ENCODE assay signal across 24 cellular contexts in the genomic region with DNA sequence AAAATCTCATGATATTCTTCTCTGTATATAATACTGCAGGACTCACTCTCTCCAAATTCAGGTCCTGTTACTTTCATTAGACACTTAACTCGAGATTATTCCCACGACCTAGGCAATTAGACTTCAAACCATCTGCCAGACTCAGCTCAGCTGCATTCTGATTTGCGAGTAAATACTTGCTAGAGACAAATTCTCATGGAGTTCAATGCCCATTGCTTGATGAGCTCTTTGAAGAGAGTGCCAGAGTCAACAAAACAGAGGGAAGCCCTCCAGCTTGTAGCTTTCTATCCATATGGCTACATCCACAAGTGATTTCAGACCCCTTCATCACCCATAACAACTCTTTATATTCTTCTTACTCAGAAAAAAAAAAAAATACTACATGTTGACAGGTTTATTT.
DNase-seq lines count a peak whose midpoint lies in the region; ATAC-seq and FAIRE-seq lines count a peak whose summit lies in the region.
"Had no signal": no experiment of that assay in that cellular context is flagged by ENCODE, and none has a peak within 500 bp of the region (broad histone marks: within the 10 kb centered on the region; RNA-seq: fewer than 3 reads in every experiment).

No MANE protein-coding gene starts in this region.

- H2AFZ ChIP-seq in Karpas-422 (ENCODE audit: low read length): peak overlapping the region; percentile 37; the same call in 1 of the 2 replicates

- peak; percentile 55 for FAIRE-seq in islet of Langerhans (lab: Jason Lieb, UNC)
- FAIRE-seq: GM12892, RCC 7860 had no signal

- H3K9me3 ChIP-seq in Karpas-422 (ENCODE audit: low read length): 0 out of 2 replicates have a peak, but pooled peaks cover 2% of the 10 kb centered on the region
- H3K9me3 ChIP-seq: left lung had no signal

- no peak overlapping the region for H3K4me3 ChIP-seq in Karpas-422 (ENCODE audit: low read length)
- H3K4me3 ChIP-seq: left lung, spleen had no signal

- H3K27ac ChIP-seq in Karpas-422 (ENCODE audit: low read length): peak overlapping the region; percentile 45
- H3K27ac ChIP-seq: left lung, spleen, VCaP had no signal

- peak overlapping the region; percentile 41 for H3K4me2 ChIP-seq in Karpas-422 (ENCODE audit: low read depth, low read length, poor library complexity, severe bottlenecking)

- no peaks in the 10 kb centered on the region for H3K27me3 ChIP-seq in Karpas-422 (ENCODE audit: low read length)
- H3K27me3 ChIP-seq: left lung, spleen had no signal

- DNase-seq in Karpas-422: no peak
- DNase-seq in NCI-H1930 (lab: John Stamatoyannopoulos, UW): peak; percentile 21 to 62
- peak; percentile 99 to 100 for DNase-seq in NCI-H524 (lab: John Stamatoyannopoulos, UW)
- DNase-seq in left ventricle myocardium superior: no peak
- no peak for DNase-seq in activated naive CD4-positive, alpha-beta T cell treated with Interleukin-2 at 50 U/mL for 16 hours
- DNase-seq: activated CD4-positive, alpha-beta T cell treated with anti-CD3 and anti-CD28 coated beads, Interleukin-2, amount 10 ng/mL, durations not matched to agents 7 days and 5 days; activated CD8-positive, alpha-beta memory T cell treated with anti-CD3 and anti-CD28 coated beads, Interleukin-2, amount 10 ng/mL, durations not matched to agents 7 days and 5 days; aorta; CD4-positive, alpha-beta T cell; DND-41; left lung; naive thymus-derived CD8-positive, alpha-beta T cell; NCI-H1048; NK-92 treated with Interleukin-12 subunit alpha and Interleukin-12 subunit beta, amount 100 ng/mL, for 24 hours; spleen; stimulated activated CD4-positive, alpha-beta T cell treated with anti-CD3 and anti-CD28 coated beads, Interleukin-4, amount 100 ng/mL, for 4 hours; stimulated activated naive CD8-positive, alpha-beta T cell treated with anti-CD3 and anti-CD28 coated beads, Interleukin-15, Interleukin-2, amounts not matched to agents 100 U/mL and 50 U/mL, for 24 hours had no signal

- H3K4me1 ChIP-seq in Karpas-422 (ENCODE audit: low read length): peaks cover 50% of the 10 kb centered on the region
- H3K4me1 ChIP-seq: left lung, spleen had no signal

- H3K9me2 ChIP-seq in Karpas-422 (replicated peaks; ENCODE audit: insufficient read depth, low read length): no peaks in the 10 kb centered on the region

- intact Hi-C loops in left ventricle myocardium superior (cut with micrococcal nuclease): no loop called here

- no peaks in the 10 kb centered on the region for H3K79me2 ChIP-seq in Karpas-422 (ENCODE audit: low read length)

- peaks cover 7% of the 10 kb centered on the region for H3K36me3 ChIP-seq in Karpas-422 (ENCODE audit: insufficient read depth, low read length)
- H3K36me3 ChIP-seq: left lung, spleen had no signal

- H4K20me1 ChIP-seq in Karpas-422 (ENCODE audit: insufficient read depth, low read depth, low read length): no peaks in the 10 kb centered on the region

- 0 out of 2 replicates have a peak overlapping the region, but pooled peaks have one; percentile 8 for H3K9ac ChIP-seq in Karpas-422 (ENCODE audit: low read length)

- ATAC-seq in GM21390 (IDR thresholded peaks at IDR 0.05; ENCODE audit: unreplicated experiment) (no peak), left ventricle myocardium superior (no peak)
- ATAC-seq: activated CD8-positive, alpha-beta memory T cell treated with anti-CD3 and anti-CD28 coated beads, Interleukin-2, amount 10 ng/mL, durations not matched to agents 7 days and 5 days; activated naive CD4-positive, alpha-beta T cell treated with anti-CD3 and anti-CD28 coated beads, Interleukin-2, amount 50 U/mL, for 72 hours; left lung; naive thymus-derived CD8-positive, alpha-beta T cell; SK-N-SH treated with all-trans-retinoic acid at 6 μM for 48 hours; stimulated activated naive CD8-positive, alpha-beta T cell treated with anti-CD3 and anti-CD28 coated beads, Interleukin-15, Interleukin-2, amounts not matched to agents 100 U/mL and 50 U/mL, for 24 hours had no signal

Comparison
In these comparisons a context has a peak if more than half of its experiments do, and no peak if none do; other contexts are left out.
1. DNase-seq: peak in NCI-H1930 (2 of 2) and NCI-H524 (2 of 2); none in Karpas-422 (single experiment), left ventricle myocardium superior (single experiment) and activated naive CD4-positive, alpha-beta T cell treated with Interleukin-2 at 50 U/mL for 16 hours (single experiment).